15 cellular contexts compared by ENCODE assay signal in genomic region chr6:160523223-160523622, GRCh38.
DNase-seq lines count a peak whose midpoint lies in the region; ATAC-seq lines count a peak whose summit lies in the region.
"Had no signal": no experiment of that assay in that cellular context is flagged by ENCODE, and none has a peak within 500 bp of the region (broad histone marks: within the 10 kb centered on the region; RNA-seq: fewer than 3 reads in every experiment).

No MANE protein-coding gene starts in this region.

- no peak overlapping the region for H3K4me3 Mint-ChIP-seq in activated T-cell treated with anti-CD3 and anti-CD28 coated beads, Interleukin-2, amount 50 U/mL, for 24 hours
- H3K4me3 Mint-ChIP-seq in effector memory CD8-positive, alpha-beta T cell: no peak overlapping the region
- H3K4me3 Mint-ChIP-seq: activated naive CD8-positive, alpha-beta T cell had no signal

- peaks cover 31% of the 10 kb centered on the region for H3K4me1 Mint-ChIP-seq in activated T-cell treated with anti-CD3 and anti-CD28 coated beads, Interleukin-2, amount 50 U/mL, for 24 hours (ENCODE audit: low read depth)
- peaks cover 23 to 24% of the 10 kb centered on the region in 2 donors for H3K4me1 Mint-ChIP-seq in effector memory CD8-positive, alpha-beta T cell (ENCODE audit: low read depth in 2 of 2)

- H3K27ac Mint-ChIP-seq in activated T-cell treated with anti-CD3 and anti-CD28 coated beads, Interleukin-2, amount 50 U/mL, for 24 hours: no peak overlapping the region
- H3K27ac Mint-ChIP-seq in effector memory CD8-positive, alpha-beta T cell: no peak overlapping the region
- H3K27ac Mint-ChIP-seq: activated naive CD8-positive, alpha-beta T cell had no signal

- H3K9me3 Mint-ChIP-seq in activated T-cell treated with anti-CD3 and anti-CD28 coated beads, Interleukin-2, amount 50 U/mL, for 24 hours: no peaks in the 10 kb centered on the region
- H3K9me3 Mint-ChIP-seq in effector memory CD8-positive, alpha-beta T cell: no peaks in the 10 kb centered on the region

- H3K27me3 Mint-ChIP-seq in activated T-cell treated with anti-CD3 and anti-CD28 coated beads, Interleukin-2, amount 50 U/mL, for 24 hours: no peaks in the 10 kb centered on the region
- no peaks in the 10 kb centered on the region for H3K27me3 Mint-ChIP-seq in effector memory CD8-positive, alpha-beta T cell

- peak; percentile 21 for DNase-seq in activated T-cell treated with anti-CD3 and anti-CD28 coated beads for 48 hours (ENCODE audit: low read depth)
- no peak for DNase-seq in activated T-cell treated with anti-CD3 and anti-CD28 coated beads, Interleukin-2, amount 50 U/mL, for 24 hours
- DNase-seq in stimulated activated CD4-positive, alpha-beta T cell treated with anti-CD3 and anti-CD28 coated beads, Interleukin-4, amount 100 ng/mL, for 24 hours: peak; percentile 26
- DNase-seq in NCI-H1436 (lab: John Stamatoyannopoulos, UW): no peak
- no peak for DNase-seq in effector memory CD8-positive, alpha-beta T cell
- DNase-seq: erythroblast, HCEC 1CT, IMR-90, left colon, NCI-H187, NCI-H446 treated with DMSO at 0.1 percent for 48 hours had no signal

- ATAC-seq in GM18870 (IDR thresholded peaks at IDR 0.05; ENCODE audit: unreplicated experiment) (peak; percentile 47), HG03460 (IDR thresholded peaks at IDR 0.05; ENCODE audit: unreplicated experiment) (peak; percentile 22), HG03196 (IDR thresholded peaks at IDR 0.05; ENCODE audit: unreplicated experiment) (no peak)
- ATAC-seq in effector memory CD8-positive, alpha-beta T cell (replicated peaks): no peak
- ATAC-seq: left colon had no signal

- no peaks in the 10 kb centered on the region for H3K36me3 Mint-ChIP-seq in activated T-cell treated with anti-CD3 and anti-CD28 coated beads, Interleukin-2, amount 50 U/mL, for 24 hours (ENCODE audit: low read depth)
- peaks cover 3% of the 10 kb centered on the region for H3K36me3 Mint-ChIP-seq in effector memory CD8-positive, alpha-beta T cell (ENCODE audit: insufficient read depth)
- H3K36me3 Mint-ChIP-seq: activated naive CD8-positive, alpha-beta T cell had no signal

Comparison
In these comparisons a context has a peak if more than half of its experiments do, and no peak if none do; other contexts are left out.
1. DNase-seq: peak in activated T-cell treated with anti-CD3 and anti-CD28 coated beads for 48 hours (single experiment) and stimulated activated CD4-positive, alpha-beta T cell treated with anti-CD3 and anti-CD28 coated beads, Interleukin-4, amount 100 ng/mL, for 24 hours (single experiment); none in activated T-cell treated with anti-CD3 and anti-CD28 coated beads, Interleukin-2, amount 50 U/mL, for 24 hours (single experiment), NCI-H1436 (single experiment) and effector memory CD8-positive, alpha-beta T cell (0 of 3).
2. ATAC-seq: peak in GM18870 (single experiment) and HG03460 (single experiment); none in HG03196 (single experiment) and effector memory CD8-positive, alpha-beta T cell (single experiment).